In genomic region chr1:58864654-58865053, GRCh38 we compare ENCODE assay signal across 25 cellular contexts.
"Had no signal": no experiment of that assay in that cellular context is flagged by ENCODE, and none has a peak within 500 bp of the region (broad histone marks: within the 10 kb centered on the region; RNA-seq: fewer than 3 reads in every experiment).

No MANE protein-coding gene starts in this region.

- ATAC-seq: HepG2, Panc1, PC-3, T-cell had no signal

- H3K9me3 ChIP-seq: MG63, SK-N-SH had no signal

- H3K36me3 ChIP-seq: MG63 had no signal

- DNase-seq: IMR-90; Karpas-422; KG1; MG63; NCI-H1092; NCI-H1105 treated with DMSO at 0.1 percent for 48 hours; NCI-H1417 treated with DMSO at 0.1 percent for 48 hours; NCI-H1694; NCI-H187 treated with DMSO at 0.1 percent for 48 hours; NCI-H2029 treated with DMSO at 0.1 percent for 48 hours; NCI-H2171; NCI-H226; NCI-H446; NCI-H510A; NCI-H524 treated with DMSO at 0.1 percent for 48 hours; NCI-H774; NK-92 treated with Interleukin-12 subunit alpha and Interleukin-12 subunit beta, amount 100 ng/mL, for 24 hours; PC-3; SHP77; SK-N-SH; SW 1271; T-cell had no signal

- H3K27ac ChIP-seq: RWPE1 had no signal

- H3K4me3 ChIP-seq: MG63 had no signal
